Comparison of ENCODE assay signal across 11 cellular contexts in genomic region chr11:75946531-75947530, GRCh38.
DNase-seq lines count a peak whose midpoint lies in the region; ATAC-seq and TF ChIP-seq lines count a peak whose summit lies in the region.
"Had no signal": no experiment of that assay in that cellular context is flagged by ENCODE, and none has a peak within 500 bp of the region (broad histone marks: within the 10 kb centered on the region; RNA-seq: fewer than 3 reads in every experiment).

No MANE protein-coding gene starts in this region.

- H3K4me3 ChIP-seq in Panc1 (ENCODE audit: low read depth in 2 of 2, low read length in 2 of 2), result no peak overlapping the region
- H3K4me3 ChIP-seq: A549 had no signal

- H3K27me3 ChIP-seq in Panc1 (ENCODE audit: control insufficient read depth, insufficient read depth, low read length) (no peaks in the 10 kb centered on the region), foreskin keratinocyte (no peaks in the 10 kb centered on the region)

- DNase-seq in NCI-H1417 (lab: John Stamatoyannopoulos, UW) (peak; percentile 9 to 68 (median 52)), NCI-H1417 treated with DMSO at 0.1 percent for 48 hours (lab: John Stamatoyannopoulos, UW) (no peak), Panc1 (ENCODE audit: low read depth, low spot score) (no peak), foreskin keratinocyte (peak in 1 of 2 donors; percentile 55), GM10266 (ENCODE audit: extremely low spot score) (no peak), AG08396 (ENCODE audit: low spot score) (no peak)
- no peak for DNase-seq in stimulated activated naive B cell treated with anti-CD40 and anti-IgM and Interleukin-4, amounts not matched to agents 10 μg/mL and 1 μg/mL and 100 μg/mL, for 72 hours
- no peak for DNase-seq in natural killer cell treated with Interleukin-12 subunit alpha and Interleukin-12 subunit beta and Interleukin-15 and Interleukin-18, amount 100 ng/mL, for 72 hours (ENCODE audit: low spot score)
- DNase-seq: occipital lobe had no signal

- POLR2A ChIA-PET in Panc1 (lab: Charles Lee), result no interaction called here

- no TSS peak for BruUV-seq in Panc1 (replicated peaks; lab: Mats Ljungman, UMichigan)

- H3K9me3 ChIP-seq in Panc1 (ENCODE audit: control insufficient read depth, insufficient read depth, low read depth, low read length), result no peaks in the 10 kb centered on the region
- H3K9me3 ChIP-seq: A549 had no signal

- H3K27ac ChIP-seq in Panc1 (ENCODE audit: low read length) (no peak overlapping the region), foreskin keratinocyte (no peak overlapping the region)
- H3K27ac ChIP-seq: A549 had no signal

- no peaks in the 10 kb centered on the region for H3K9me3 Mint-ChIP-seq in stimulated activated naive B cell treated with anti-CD40 and anti-IgM and Interleukin-4, amounts not matched to agents 10 μg/mL and 1 μg/mL and 100 μg/mL, for 72 hours
- H3K9me3 Mint-ChIP-seq in natural killer cell treated with Interleukin-12 subunit alpha and Interleukin-12 subunit beta and Interleukin-15 and Interleukin-18, amount 100 ng/mL, for 72 hours, result no peaks in the 10 kb centered on the region
- H3K9me3 Mint-ChIP-seq: activated naive CD4-positive, alpha-beta T cell treated with anti-CD3 and anti-CD28 coated beads, Interleukin-2, amount 50 U/mL, for 24 hours had no signal

- H3K4me3 Mint-ChIP-seq in stimulated activated naive B cell treated with anti-CD40 and anti-IgM and Interleukin-4, amounts not matched to agents 10 μg/mL and 1 μg/mL and 100 μg/mL, for 72 hours, result peak overlapping the region in 1 of 2 donors; percentile 36
- H3K4me3 Mint-ChIP-seq in natural killer cell treated with Interleukin-12 subunit alpha and Interleukin-12 subunit beta and Interleukin-15 and Interleukin-18, amount 100 ng/mL, for 72 hours, result no peak overlapping the region
- H3K4me3 Mint-ChIP-seq: activated naive CD4-positive, alpha-beta T cell treated with anti-CD3 and anti-CD28 coated beads, Interleukin-2, amount 50 U/mL, for 24 hours had no signal

- CTCF ChIA-PET in Panc1 (lab: Charles Lee), result no interaction called here

- H3K36me3 ChIP-seq in Panc1 (ENCODE audit: control insufficient read depth, insufficient read depth, low read length), result no peaks in the 10 kb centered on the region

- peaks cover 8 to 35% of the 10 kb centered on the region in 2 donors for H3K36me3 Mint-ChIP-seq in stimulated activated naive B cell treated with anti-CD40 and anti-IgM and Interleukin-4, amounts not matched to agents 10 μg/mL and 1 μg/mL and 100 μg/mL, for 72 hours
- no peaks in the 10 kb centered on the region for H3K36me3 Mint-ChIP-seq in natural killer cell treated with Interleukin-12 subunit alpha and Interleukin-12 subunit beta and Interleukin-15 and Interleukin-18, amount 100 ng/mL, for 72 hours
- H3K36me3 Mint-ChIP-seq: activated naive CD4-positive, alpha-beta T cell treated with anti-CD3 and anti-CD28 coated beads, Interleukin-2, amount 50 U/mL, for 24 hours had no signal

- H3K27ac Mint-ChIP-seq in stimulated activated naive B cell treated with anti-CD40 and anti-IgM and Interleukin-4, amounts not matched to agents 10 μg/mL and 1 μg/mL and 100 μg/mL, for 72 hours, result peak overlapping the region; percentile 73
- peak overlapping the region in 1 of 2 donors; percentile 23 for H3K27ac Mint-ChIP-seq in natural killer cell treated with Interleukin-12 subunit alpha and Interleukin-12 subunit beta and Interleukin-15 and Interleukin-18, amount 100 ng/mL, for 72 hours
- H3K27ac Mint-ChIP-seq: activated naive CD4-positive, alpha-beta T cell treated with anti-CD3 and anti-CD28 coated beads, Interleukin-2, amount 50 U/mL, for 24 hours had no signal

- ATAC-seq in Panc1, result 0 out of 2 replicates have a peak, but pooled peaks have one; percentile 21
- ATAC-seq in foreskin keratinocyte, result peak; percentile 61
- peak; percentile 52 to 56 for ATAC-seq in stimulated activated naive B cell treated with anti-CD40 and anti-IgM and Interleukin-4, amounts not matched to agents 10 μg/mL and 1 μg/mL and 100 μg/mL, for 72 hours (replicated peaks)
- ATAC-seq in natural killer cell treated with Interleukin-12 subunit alpha and Interleukin-12 subunit beta and Interleukin-15 and Interleukin-18, amount 100 ng/mL, for 72 hours, result no peak
- ATAC-seq: A549 had no signal

- peaks cover 41 to 44% of the 10 kb centered on the region in 2 donors for H3K4me1 Mint-ChIP-seq in stimulated activated naive B cell treated with anti-CD40 and anti-IgM and Interleukin-4, amounts not matched to agents 10 μg/mL and 1 μg/mL and 100 μg/mL, for 72 hours
- H3K4me1 Mint-ChIP-seq in natural killer cell treated with Interleukin-12 subunit alpha and Interleukin-12 subunit beta and Interleukin-15 and Interleukin-18, amount 100 ng/mL, for 72 hours (ENCODE audit: low read depth in 2 of 2), result peaks cover 8 to 12% of the 10 kb centered on the region in 2 donors

- H3K27me3 Mint-ChIP-seq in stimulated activated naive B cell treated with anti-CD40 and anti-IgM and Interleukin-4, amounts not matched to agents 10 μg/mL and 1 μg/mL and 100 μg/mL, for 72 hours, result no peaks in the 10 kb centered on the region
- no peaks in the 10 kb centered on the region for H3K27me3 Mint-ChIP-seq in natural killer cell treated with Interleukin-12 subunit alpha and Interleukin-12 subunit beta and Interleukin-15 and Interleukin-18, amount 100 ng/mL, for 72 hours
- H3K27me3 Mint-ChIP-seq: activated naive CD4-positive, alpha-beta T cell treated with anti-CD3 and anti-CD28 coated beads, Interleukin-2, amount 50 U/mL, for 24 hours had no signal

- intact Hi-C loops in Panc1 (cut with micrococcal nuclease; ENCODE audit: unreplicated experiment), result no loop called here

- in situ Hi-C loops in Panc1 (cut with HindIII; ENCODE audit: low pct_unique_long_range_greater_than_20kb, low sequenced_read_pairs), result no loop called here

- TF ChIP-seq CTCF in Panc1 (IDR thresholded peaks at IDR 0.05) (no peak), foreskin keratinocyte (conservative IDR thresholded peaks at IDR 0.05) (no peak), GM10266 (IDR thresholded peaks at IDR 0.05; ENCODE audit: control insufficient read depth, insufficient read depth, low read depth, missing control alignments) (no peak)

- H3K4me1 ChIP-seq in Panc1 (ENCODE audit: control insufficient read depth, insufficient read depth, low read length) (0 out of 2 replicates have a peak, but pooled peaks cover 11% of the 10 kb centered on the region), foreskin keratinocyte (peaks cover 9% of the 10 kb centered on the region)
- H3K4me1 ChIP-seq: A549 had no signal

Comparison
In these comparisons a context has a peak if more than half of its experiments do, and no peak if none do; other contexts are left out.
1. DNase-seq: peak in NCI-H1417 (3 of 3); none in NCI-H1417 treated with DMSO at 0.1 percent for 48 hours (single experiment), Panc1 (single experiment), stimulated activated naive B cell treated with anti-CD40 and anti-IgM and Interleukin-4, amounts not matched to agents 10 μg/mL and 1 μg/mL and 100 μg/mL, for 72 hours (single experiment), natural killer cell treated with Interleukin-12 subunit alpha and Interleukin-12 subunit beta and Interleukin-15 and Interleukin-18, amount 100 ng/mL, for 72 hours (single experiment), GM10266 (single experiment) and AG08396 (single experiment).
2. ATAC-seq: peak in Panc1 (single experiment), foreskin keratinocyte (single experiment) and stimulated activated naive B cell treated with anti-CD40 and anti-IgM and Interleukin-4, amounts not matched to agents 10 μg/mL and 1 μg/mL and 100 μg/mL, for 72 hours (2 of 2); none in natural killer cell treated with Interleukin-12 subunit alpha and Interleukin-12 subunit beta and Interleukin-15 and Interleukin-18, amount 100 ng/mL, for 72 hours (0 of 2).